Comparison of ENCODE assay signal across 32 cellular contexts in the genomic region with DNA sequence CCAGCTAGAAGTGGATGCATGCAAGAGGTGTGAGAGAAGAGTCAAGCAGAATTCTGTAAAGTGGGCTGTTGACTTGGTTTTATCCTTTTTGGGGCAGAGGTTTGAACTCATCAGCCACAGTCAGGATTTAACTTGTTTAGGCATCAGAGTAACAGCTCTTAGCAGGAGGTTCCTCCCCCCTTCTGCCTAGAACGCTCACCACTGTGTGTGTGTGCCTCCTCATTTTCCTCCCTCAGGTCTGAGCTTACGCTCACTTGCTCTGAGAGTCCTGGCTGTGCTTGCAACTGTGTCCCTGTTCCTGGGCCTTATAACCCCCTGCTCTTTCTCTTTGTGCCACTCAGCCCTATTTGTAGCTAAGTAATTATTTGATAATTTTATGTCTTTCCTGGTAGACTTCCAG.
"Had no signal": no experiment of that assay in that cellular context is flagged by ENCODE, and none has a peak within 500 bp of the region (broad histone marks: within the 10 kb centered on the region; RNA-seq: fewer than 3 reads in every experiment).

No MANE protein-coding gene starts in this region.

- H3K79me2 ChIP-seq: hepatocyte had no signal

- H3K27ac Mint-ChIP-seq: immature natural killer cell; mesothelial cell of epicardium; naive B cell; natural killer cell; nephron progenitor cell; stimulated activated naive B cell treated with anti-CD40 and anti-IgM and Interleukin-4, amounts not matched to agents 10 μg/mL and 1 μg/mL and 100 μg/mL, for 72 hours had no signal

- H3K9me3 Mint-ChIP-seq: natural killer cell; nephron progenitor cell; stimulated activated naive B cell treated with anti-CD40 and anti-IgM and Interleukin-4, amounts not matched to agents 10 μg/mL and 1 μg/mL and 100 μg/mL, for 72 hours had no signal

- H3K36me3 Mint-ChIP-seq: immature natural killer cell; mesothelial cell of epicardium; naive B cell; natural killer cell; stimulated activated naive B cell treated with anti-CD40 and anti-IgM and Interleukin-4, amounts not matched to agents 10 μg/mL and 1 μg/mL and 100 μg/mL, for 72 hours had no signal

- H3K9me3 ChIP-seq: left lung, lower lobe of right lung, pancreas, prostate gland, stomach, testis, thyroid gland, transverse colon, upper lobe of left lung, vagina had no signal

- ATAC-seq: left colon; left lung; lower lobe of right lung; natural killer cell; pancreas; right cardiac atrium; sciatic nerve; stimulated activated naive B cell treated with anti-CD40 and anti-IgM and Interleukin-4, amounts not matched to agents 10 μg/mL and 1 μg/mL and 100 μg/mL, for 72 hours; stimulated activated naive CD8-positive, alpha-beta T cell treated with anti-CD3 and anti-CD28 coated beads, Interleukin-15, Interleukin-2, amounts not matched to agents 100 U/mL and 50 U/mL, for 24 hours had no signal

- H3K4me1 ChIP-seq: left lung, lower lobe of right lung, pancreas, prostate gland, testis, thyroid gland, transverse colon, upper lobe of left lung, vagina had no signal

- H3K4me3 Mint-ChIP-seq: immature natural killer cell; mesothelial cell of epicardium; naive B cell; natural killer cell; nephron progenitor cell; stimulated activated naive B cell treated with anti-CD40 and anti-IgM and Interleukin-4, amounts not matched to agents 10 μg/mL and 1 μg/mL and 100 μg/mL, for 72 hours had no signal

- H3K36me3 ChIP-seq: left lung, lower lobe of right lung, pancreas, prostate gland, stomach, thyroid gland, transverse colon, upper lobe of left lung, vagina had no signal

- H2AFZ ChIP-seq: hepatocyte had no signal

- H3K4me3 ChIP-seq: hepatocyte, left lung, lower lobe of right lung, pancreas, prostate gland, skin epidermis, stomach, testis, thyroid gland, transverse colon, upper lobe of left lung, vagina had no signal

- H3K27ac ChIP-seq: hepatocyte, left lung, lower lobe of right lung, pancreas, prostate gland, skin epidermis, stomach, testis, thyroid gland, transverse colon, upper lobe of left lung, vagina had no signal

- H3K27me3 Mint-ChIP-seq: naive B cell; stimulated activated naive B cell treated with anti-CD40 and anti-IgM and Interleukin-4, amounts not matched to agents 10 μg/mL and 1 μg/mL and 100 μg/mL, for 72 hours had no signal

- H3K4me2 ChIP-seq: hepatocyte had no signal

- DNase-seq: immature natural killer cell; kidney; left colon; left lung; lower lobe of right lung; mammary epithelial cell; mesenchymal stem cell; naive B cell; natural killer cell; nephron progenitor cell; nucleus accumbens; pancreas; posterior cingulate gyrus; retina; right cardiac atrium; stimulated activated CD4-positive, alpha-beta T cell treated with anti-CD3 and anti-CD28 coated beads, Interleukin-12 subunit alpha, Interleukin-12 subunit beta, amount 100 ng/mL, for 4 hours; stimulated activated CD4-positive, alpha-beta T cell treated with anti-CD3 and anti-CD28 coated beads, Interleukin-15, amount 100 ng/mL, for 24 hours; stimulated activated CD4-positive, alpha-beta T cell treated with anti-CD3 and anti-CD28 coated beads, Interleukin-2, amount 100 ng/mL, for 24 hours; stimulated activated CD4-positive, alpha-beta T cell treated with anti-CD3 and anti-CD28 coated beads, Interleukin-4, amount 100 ng/mL, for 1 hour; stimulated activated naive B cell treated with anti-CD40 and anti-IgM and Interleukin-4, amounts not matched to agents 10 μg/mL and 1 μg/mL and 100 μg/mL, for 72 hours; stimulated activated naive CD8-positive, alpha-beta T cell treated with anti-CD3 and anti-CD28 coated beads, Interleukin-15, Interleukin-2, amounts not matched to agents 100 U/mL and 50 U/mL, for 24 hours; stomach; testis; thyroid gland; transverse colon; upper lobe of left lung had no signal

- H3K27me3 ChIP-seq: hepatocyte, left lung, pancreas, stomach, testis, thyroid gland, transverse colon, upper lobe of left lung, vagina had no signal

- H3K4me1 Mint-ChIP-seq: immature natural killer cell; mesothelial cell of epicardium; naive B cell; natural killer cell; stimulated activated naive B cell treated with anti-CD40 and anti-IgM and Interleukin-4, amounts not matched to agents 10 μg/mL and 1 μg/mL and 100 μg/mL, for 72 hours had no signal
